8 cellular contexts compared by ENCODE assay signal in the genomic region with DNA sequence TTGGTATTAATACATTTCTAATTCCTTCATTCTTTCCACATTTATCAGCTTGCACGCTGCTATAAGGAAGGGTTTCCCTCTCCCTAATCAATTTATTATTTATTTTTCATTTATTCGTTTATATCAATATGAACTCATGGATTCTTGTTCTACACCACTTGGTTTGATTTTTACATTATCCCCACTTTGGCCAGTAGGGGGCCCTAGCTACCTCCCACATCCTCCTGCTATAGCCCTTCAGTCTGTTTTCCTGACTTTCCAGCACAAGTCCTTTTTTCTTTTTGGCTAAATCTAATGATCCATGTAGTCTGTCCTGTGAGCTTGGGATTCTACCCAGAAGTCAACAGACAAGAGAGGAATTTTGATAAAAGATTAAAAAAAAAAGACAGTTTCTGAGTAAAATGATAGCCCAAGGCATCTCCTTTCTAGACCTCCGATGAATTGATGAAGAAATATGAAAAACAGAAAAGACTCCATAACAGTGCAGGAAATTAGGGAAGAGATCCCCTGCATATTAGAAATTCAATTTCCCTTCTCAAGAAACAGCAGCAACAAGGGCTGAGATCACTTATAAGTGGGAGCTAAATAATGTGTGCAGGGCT. TPM values are rescaled to one million over a fixed set of nuclear protein-coding genes. Genes with fewer than 3 reads are reported as not detected.
DNase-seq lines count a peak whose midpoint lies in the region; ATAC-seq and TF ChIP-seq lines count a peak whose summit lies in the region.

No MANE protein-coding gene starts in this region.

- H3K4me3 Mint-ChIP-seq in activated CD8-positive, alpha-beta memory T cell treated with anti-CD3 and anti-CD28 coated beads, Interleukin-2, amount 10 ng/mL, durations not matched to agents 7 days and 5 days, result no peak overlapping the region
- H3K4me3 Mint-ChIP-seq in T-helper 2 cell treated with Interferon-gamma antibody and Interleukin-4, amounts not matched to agents 5 μg/mL and 100 μg/mL, for 36 hours, result no peak overlapping the region

- no peak for DNase-seq in activated CD8-positive, alpha-beta memory T cell treated with anti-CD3 and anti-CD28 coated beads, Interleukin-2, amount 10 ng/mL, durations not matched to agents 7 days and 5 days
- no peak for DNase-seq in activated CD8-positive, alpha-beta memory T cell treated with anti-CD3 and anti-CD28 coated beads for 24 hours
- DNase-seq in HPDE6-E6E7 (ENCODE audit: extremely low spot score) (peak; percentile 8), right atrium auricular region (ENCODE audit: low spot score) (no peak)
- DNase-seq in stimulated activated CD8-positive, alpha-beta memory T cell treated with anti-CD3 and anti-CD28 coated beads, Interleukin-4, amount 100 ng/mL, for 48 hours, result peak; percentile 34
- no peak for DNase-seq in T-helper 2 cell treated with Interferon-gamma antibody and Interleukin-4, amounts not matched to agents 5 μg/mL and 100 μg/mL, for 36 hours (ENCODE audit: low spot score)

- TF ChIP-seq CTCF in WI38 (IDR thresholded peaks at IDR 0.05; ENCODE audit: low read depth, low read length) (peak; percentile 74), right atrium auricular region (IDR thresholded peaks at IDR 0.05) (peak; percentile 58 to 83)

- peaks cover 10% of the 10 kb centered on the region for H3K27me3 Mint-ChIP-seq in activated CD8-positive, alpha-beta memory T cell treated with anti-CD3 and anti-CD28 coated beads, Interleukin-2, amount 10 ng/mL, durations not matched to agents 7 days and 5 days
- peaks cover 9% of the 10 kb centered on the region for H3K27me3 Mint-ChIP-seq in T-helper 2 cell treated with Interferon-gamma antibody and Interleukin-4, amounts not matched to agents 5 μg/mL and 100 μg/mL, for 36 hours (ENCODE audit: low read depth)

- CTCF ChIA-PET in activated CD8-positive, alpha-beta memory T cell treated with anti-CD3 and anti-CD28 coated beads, Interleukin-2, amount 10 ng/mL, durations not matched to agents 7 days and 5 days (lab: Charles Lee), result interaction anchor here (0.6 to 5.0 kb wide), 44 partner anchors 10 to 578 kb away, joined by 3 to 60 read pairs (median 5); no protein-coding TSS in a partner anchor

- no peaks in the 10 kb centered on the region for H3K9me3 Mint-ChIP-seq in activated CD8-positive, alpha-beta memory T cell treated with anti-CD3 and anti-CD28 coated beads, Interleukin-2, amount 10 ng/mL, durations not matched to agents 7 days and 5 days (ENCODE audit: low read depth)
- no peaks in the 10 kb centered on the region for H3K9me3 Mint-ChIP-seq in T-helper 2 cell treated with Interferon-gamma antibody and Interleukin-4, amounts not matched to agents 5 μg/mL and 100 μg/mL, for 36 hours

- no peaks in the 10 kb centered on the region for H3K27me3 ChIP-seq in right atrium auricular region

- H3K9me3 ChIP-seq in right atrium auricular region, result no peaks in the 10 kb centered on the region

- H3K27ac Mint-ChIP-seq in activated CD8-positive, alpha-beta memory T cell treated with anti-CD3 and anti-CD28 coated beads, Interleukin-2, amount 10 ng/mL, durations not matched to agents 7 days and 5 days, result no peak overlapping the region
- H3K27ac Mint-ChIP-seq in T-helper 2 cell treated with Interferon-gamma antibody and Interleukin-4, amounts not matched to agents 5 μg/mL and 100 μg/mL, for 36 hours, result no peak overlapping the region

- no peaks in the 10 kb centered on the region for H3K36me3 ChIP-seq in right atrium auricular region

- H3K4me1 ChIP-seq in right atrium auricular region, result peaks cover 0 to 14% of the 10 kb centered on the region in 2 donors

- no peaks in the 10 kb centered on the region for H3K36me3 Mint-ChIP-seq in activated CD8-positive, alpha-beta memory T cell treated with anti-CD3 and anti-CD28 coated beads, Interleukin-2, amount 10 ng/mL, durations not matched to agents 7 days and 5 days
- no peaks in the 10 kb centered on the region for H3K36me3 Mint-ChIP-seq in T-helper 2 cell treated with Interferon-gamma antibody and Interleukin-4, amounts not matched to agents 5 μg/mL and 100 μg/mL, for 36 hours (ENCODE audit: low read depth)

- H3K4me3 ChIP-seq in WI38 (ENCODE audit: low read depth, low read length) (no peak overlapping the region), right atrium auricular region (no peak overlapping the region)

- H3K27ac ChIP-seq in right atrium auricular region, result peak overlapping the region in 1 of 2 donors; percentile 9

- ATAC-seq in activated CD8-positive, alpha-beta memory T cell treated with anti-CD3 and anti-CD28 coated beads, Interleukin-2, amount 10 ng/mL, durations not matched to agents 7 days and 5 days, result peak; percentile 35
- no peak for ATAC-seq in HG03520 (IDR thresholded peaks at IDR 0.05; ENCODE audit: unreplicated experiment)

- H3K4me1 Mint-ChIP-seq in activated CD8-positive, alpha-beta memory T cell treated with anti-CD3 and anti-CD28 coated beads, Interleukin-2, amount 10 ng/mL, durations not matched to agents 7 days and 5 days, result peaks cover 15% of the 10 kb centered on the region
- peaks cover 11% of the 10 kb centered on the region for H3K4me1 Mint-ChIP-seq in T-helper 2 cell treated with Interferon-gamma antibody and Interleukin-4, amounts not matched to agents 5 μg/mL and 100 μg/mL, for 36 hours (ENCODE audit: low read depth)

RNA-seq across cellular contexts. Expression of gene LYZL2, which starts 47.7 kb away (rescaled TPM):
- not detected for total RNA-seq in activated CD8-positive, alpha-beta memory T cell treated with anti-CD3 and anti-CD28 coated beads, Interleukin-2, amount 10 ng/mL, durations not matched to agents 7 days and 5 days
- total RNA-seq in right atrium auricular region, result not detected

Comparison
In these comparisons a context has a peak if more than half of its experiments do, and no peak if none do; other contexts are left out.
1. DNase-seq: peak in HPDE6-E6E7 (single experiment) and stimulated activated CD8-positive, alpha-beta memory T cell treated with anti-CD3 and anti-CD28 coated beads, Interleukin-4, amount 100 ng/mL, for 48 hours (single experiment); none in activated CD8-positive, alpha-beta memory T cell treated with anti-CD3 and anti-CD28 coated beads, Interleukin-2, amount 10 ng/mL, durations not matched to agents 7 days and 5 days (single experiment), activated CD8-positive, alpha-beta memory T cell treated with anti-CD3 and anti-CD28 coated beads for 24 hours (single experiment), right atrium auricular region (single experiment) and T-helper 2 cell treated with Interferon-gamma antibody and Interleukin-4, amounts not matched to agents 5 μg/mL and 100 μg/mL, for 36 hours (single experiment).